ENCODE assay signal across 23 cellular contexts in genomic region chr2:216559625-216560156, GRCh38.
DNase-seq lines count a peak whose midpoint lies in the region; ATAC-seq and TF ChIP-seq lines count a peak whose summit lies in the region.
"Had no signal": no experiment of that assay in that cellular context is flagged by ENCODE, and none has a peak within 500 bp of the region (broad histone marks: within the 10 kb centered on the region; RNA-seq: fewer than 3 reads in every experiment).

No MANE protein-coding gene starts in this region.

- H3K36me3 ChIP-seq in esophagus muscularis mucosa = no peaks in the 10 kb centered on the region
- no peaks in the 10 kb centered on the region for H3K36me3 ChIP-seq in stomach smooth muscle (ENCODE audit: control insufficient read depth in 2 of 2, insufficient read depth in 2 of 2, low read length in 2 of 2)

- no peaks in the 10 kb centered on the region for H3K27me3 Mint-ChIP-seq in activated naive CD4-positive, alpha-beta T cell treated with anti-CD3 and anti-CD28 coated beads for 36 hours (ENCODE audit: low read depth)

- no peak overlapping the region for H3K4me3 Mint-ChIP-seq in activated naive CD4-positive, alpha-beta T cell treated with anti-CD3 and anti-CD28 coated beads for 36 hours

- H3K27ac ChIP-seq in esophagus muscularis mucosa (replicated peaks in 1 of 4) (peak overlapping the region; percentile 21 to 83 (median 80)), stomach smooth muscle (ENCODE audit: low read length) (peak overlapping the region; percentile 49), right cardiac atrium (ENCODE audit: low read length) (no peak overlapping the region)
- H3K27ac ChIP-seq: C4-2B, SK-N-MC had no signal

- ATAC-seq in HG02798 (IDR thresholded peaks at IDR 0.05; ENCODE audit: poor library complexity, unreplicated experiment) (no peak), right cardiac atrium (no peak)
- ATAC-seq: GM12878, HCT116 had no signal

- no peak for TF ChIP-seq CTCF in esophagus muscularis mucosa (IDR thresholded peaks at IDR 0.05)

- H3K27ac Mint-ChIP-seq in activated naive CD4-positive, alpha-beta T cell treated with anti-CD3 and anti-CD28 coated beads for 36 hours = no peak overlapping the region

- H3K4me1 ChIP-seq in esophagus muscularis mucosa (peaks cover 41 to 86% (median 75%) of the 10 kb centered on the region in 4 donors), stomach smooth muscle (ENCODE audit: control insufficient read depth, insufficient read depth, low read length) (peaks cover 63% of the 10 kb centered on the region), right cardiac atrium (ENCODE audit: control insufficient read depth, insufficient read depth, low read length) (peaks cover 3% of the 10 kb centered on the region)

- no peak overlapping the region for H3K4me3 ChIP-seq in esophagus muscularis mucosa
- H3K4me3 ChIP-seq in stomach smooth muscle (ENCODE audit: low read length in 2 of 2) = no peak overlapping the region
- no peak overlapping the region for H3K4me3 ChIP-seq in right cardiac atrium (ENCODE audit: low read length)
- H3K4me3 ChIP-seq: GM12878, SK-N-MC had no signal

- no peak for TF ChIP-seq POLR2A in esophagus muscularis mucosa (IDR thresholded peaks at IDR 0.05; ENCODE audit: low read depth)

- CTCF ChIA-PET in activated naive CD4-positive, alpha-beta T cell treated with anti-CD3 and anti-CD28 coated beads for 36 hours (lab: Charles Lee) = no interaction called here

- no peaks in the 10 kb centered on the region for H3K27me3 ChIP-seq in esophagus muscularis mucosa
- H3K27me3 ChIP-seq in stomach smooth muscle (ENCODE audit: control insufficient read depth in 1 of 2, insufficient read depth in 2 of 2, low read length in 2 of 2) = no peaks in the 10 kb centered on the region
- H3K27me3 ChIP-seq in right cardiac atrium (ENCODE audit: control insufficient read depth, insufficient read depth) = no peaks in the 10 kb centered on the region

- DNase-seq in EH (ENCODE audit: low read depth) (peak; percentile 71), amniotic epithelial cell (ENCODE audit: low read depth) (peak; percentile 68), esophagus muscularis mucosa (ENCODE audit: extremely low spot score) (no peak), glomerular visceral epithelial cell (ENCODE audit: extremely low spot score) (no peak), right cardiac atrium (no peak)
- no peak for DNase-seq in activated naive CD4-positive, alpha-beta T cell treated with anti-CD3 and anti-CD28 coated beads for 36 hours
- DNase-seq: AML-193, DMS79 treated with DMSO at 0.1 percent for 48 hours, GDM1, GOT3, KBM-7, NCI-H1105, NCI-H1694, NCI-H2227 treated with DMSO at 0.1 percent for 48 hours, NCI-H524, OCI-M1, SHP77 had no signal

- no peaks in the 10 kb centered on the region for H3K36me3 Mint-ChIP-seq in activated naive CD4-positive, alpha-beta T cell treated with anti-CD3 and anti-CD28 coated beads for 36 hours (ENCODE audit: low read depth)

- TF ChIP-seq EP300 in esophagus muscularis mucosa (IDR thresholded peaks at IDR 0.05) = no peak

- H3K9me3 ChIP-seq in esophagus muscularis mucosa = no peaks in the 10 kb centered on the region
- H3K9me3 ChIP-seq in stomach smooth muscle (ENCODE audit: control insufficient read depth in 2 of 2, low read length in 2 of 2) = no peaks in the 10 kb centered on the region
- no peaks in the 10 kb centered on the region for H3K9me3 ChIP-seq in right cardiac atrium (ENCODE audit: control insufficient read depth, low read length)

- H3K4me1 Mint-ChIP-seq in activated naive CD4-positive, alpha-beta T cell treated with anti-CD3 and anti-CD28 coated beads for 36 hours (ENCODE audit: low read depth) = no peaks in the 10 kb centered on the region

- H3K9me3 Mint-ChIP-seq in activated naive CD4-positive, alpha-beta T cell treated with anti-CD3 and anti-CD28 coated beads for 36 hours = no peaks in the 10 kb centered on the region

- 74% methylated on average over 2 of the region's 3 CpGs for WGBS in esophagus muscularis mucosa
- WGBS in right cardiac atrium = 84% methylated on average over 3 of the region's 3 CpGs

- intact Hi-C loops in esophagus muscularis mucosa (cut with DNase I) = no loop called here
- intact Hi-C loops in activated naive CD4-positive, alpha-beta T cell treated with anti-CD3 and anti-CD28 coated beads for 36 hours (cut with micrococcal nuclease) = no loop called here
- intact Hi-C loops in right cardiac atrium (cut with DNase I) = no loop called here

- no peak overlapping the region for H3K9ac ChIP-seq in stomach smooth muscle (ENCODE audit: low read length in 2 of 2)

Comparison
In these comparisons a context has a peak if more than half of its experiments do, and no peak if none do; other contexts are left out.
1. DNase-seq: peak in EH (single experiment) and amniotic epithelial cell (single experiment); none in esophagus muscularis mucosa (single experiment), activated naive CD4-positive, alpha-beta T cell treated with anti-CD3 and anti-CD28 coated beads for 36 hours (single experiment), glomerular visceral epithelial cell (single experiment) and right cardiac atrium (0 of 3).